In genomic region chr7:12765431-12766100, GRCh38 we compare ENCODE assay signal across 14 cellular contexts.
DNase-seq lines count a peak whose midpoint lies in the region; ATAC-seq and TF ChIP-seq lines count a peak whose summit lies in the region.
"Had no signal": no experiment of that assay in that cellular context is flagged by ENCODE, and none has a peak within 500 bp of the region (broad histone marks: within the 10 kb centered on the region; RNA-seq: fewer than 3 reads in every experiment).

No MANE protein-coding gene starts in this region.

- no peaks in the 10 kb centered on the region for H3K36me3 Mint-ChIP-seq in nephron (ENCODE audit: low read depth)
- no peaks in the 10 kb centered on the region for H3K36me3 Mint-ChIP-seq in activated T-cell treated with anti-CD3 and anti-CD28 coated beads, Interleukin-2, amount 50 U/mL, for 72 hours (ENCODE audit: insufficient read depth in 2 of 2)
- H3K36me3 Mint-ChIP-seq in activated T-helper 2 cell treated with anti-CD3 and anti-CD28 coated beads, Interferon-gamma antibody, Interleukin-2, Interleukin-4, amounts not matched to agents 10 μg/mL and 5 μg/mL and 100 μg/mL, durations not matched to agents 14 hours and 24 hours and 36 hours (ENCODE audit: low read depth) = no peaks in the 10 kb centered on the region
- H3K36me3 Mint-ChIP-seq: CD4-positive, alpha-beta memory T cell had no signal

- H3K9me2 ChIP-seq in GM23248 (ENCODE audit: insufficient read depth) = no peaks in the 10 kb centered on the region

- no peaks in the 10 kb centered on the region for H3K79me2 ChIP-seq in GM23248 (ENCODE audit: insufficient read depth)

- CTCF ChIA-PET in AG04450 (lab: Charles Lee) = interaction anchor here (0.7 to 1.4 kb wide), 2 partner anchors 19 to 76 kb away, joined by 3 read pairs; no protein-coding TSS in a partner anchor

- peaks cover 5% of the 10 kb centered on the region for H3K9me3 Mint-ChIP-seq in nephron
- H3K9me3 Mint-ChIP-seq in activated T-cell treated with anti-CD3 and anti-CD28 coated beads, Interleukin-2, amount 50 U/mL, for 72 hours = peaks cover 0 to 2% of the 10 kb centered on the region in 2 donors
- H3K9me3 Mint-ChIP-seq in activated T-helper 2 cell treated with anti-CD3 and anti-CD28 coated beads, Interferon-gamma antibody, Interleukin-2, Interleukin-4, amounts not matched to agents 10 μg/mL and 5 μg/mL and 100 μg/mL, durations not matched to agents 14 hours and 24 hours and 36 hours = no peaks in the 10 kb centered on the region

- H4K20me1 ChIP-seq in GM23248 (ENCODE audit: insufficient read depth) = no peaks in the 10 kb centered on the region

- POLR2A ChIA-PET in AG04450 (lab: Yijun Ruan, JAX) = interaction anchor here (0.6 to 0.8 kb wide), 2 partner anchors 78 to 272 kb away, joined by 3 to 4 read pairs; partner anchors contain the start of gene ARL4A

- H2AFZ ChIP-seq in GM23248 = peak overlapping the region; percentile 45; the same call in 1 of the 2 replicates
- H2AFZ ChIP-seq: PC-9 had no signal

- no peak overlapping the region for H3K27ac ChIP-seq in AG04450 (ENCODE audit: low read depth, low read length)
- H3K27ac ChIP-seq in GM23248 = peak overlapping the region; percentile 15; the same call in 1 of the 2 replicates
- H3K27ac ChIP-seq: PC-9 had no signal

- intact Hi-C loops in activated T-helper 2 cell treated with anti-CD3 and anti-CD28 coated beads, Interferon-gamma antibody, Interleukin-2, Interleukin-4, amounts not matched to agents 10 μg/mL and 5 μg/mL and 100 μg/mL, durations not matched to agents 14 hours and 24 hours and 36 hours (cut with micrococcal nuclease) = no loop called here

- DNase-seq in AG04450 (ENCODE audit: low read depth, low spot score) (no peak), GM23248 (peak; percentile 44), adipocyte (ENCODE audit: low read depth) (peak; percentile 32), HT-29 (ENCODE audit: low spot score) (no peak)
- no peak for DNase-seq in activated T-cell treated with anti-CD3 and anti-CD28 coated beads, Interleukin-2, amount 50 U/mL, for 72 hours
- DNase-seq in activated T-helper 2 cell treated with anti-CD3 and anti-CD28 coated beads, Interferon-gamma antibody, Interleukin-2, Interleukin-4, amounts not matched to agents 10 μg/mL and 5 μg/mL and 100 μg/mL, durations not matched to agents 14 hours and 24 hours and 36 hours (ENCODE audit: low spot score) = no peak
- DNase-seq: CD4-positive, alpha-beta memory T cell; NCI-H187 treated with DMSO at 0.1 percent for 48 hours; NCI-H446 treated with DMSO at 0.1 percent for 48 hours; NCI-H748 treated with DMSO at 0.1 percent for 48 hours; PC-9 had no signal

- 38 to 42% methylated on average over 2 of the region's 2 CpGs for WGBS in GM23248 (ENCODE audit: low coverage in 1 of 2, low lambda C conversion rate in 2 of 2, missing lambda C conversion rate in 2 of 2), 2 experiments

- peaks cover 37% of the 10 kb centered on the region for H3K4me1 ChIP-seq in GM23248 (ENCODE audit: insufficient read depth)
- H3K4me1 ChIP-seq in adipocyte (ENCODE audit: control insufficient read depth, insufficient read depth, low read length) = peaks cover 19% of the 10 kb centered on the region

- H3K27ac Mint-ChIP-seq in nephron = peak overlapping the region in 2 of 3 experiments; percentile 6 to 16
- H3K27ac Mint-ChIP-seq in activated T-cell treated with anti-CD3 and anti-CD28 coated beads, Interleukin-2, amount 50 U/mL, for 72 hours = no peak overlapping the region
- H3K27ac Mint-ChIP-seq in activated T-helper 2 cell treated with anti-CD3 and anti-CD28 coated beads, Interferon-gamma antibody, Interleukin-2, Interleukin-4, amounts not matched to agents 10 μg/mL and 5 μg/mL and 100 μg/mL, durations not matched to agents 14 hours and 24 hours and 36 hours = no peak overlapping the region
- H3K27ac Mint-ChIP-seq: B cell had no signal

- in situ Hi-C loops in GM23248 (cut with MboI) = no loop called here

- peak overlapping the region in 1 of 3 experiments; percentile 10 for H3K4me3 Mint-ChIP-seq in nephron
- H3K4me3 Mint-ChIP-seq in activated T-cell treated with anti-CD3 and anti-CD28 coated beads, Interleukin-2, amount 50 U/mL, for 72 hours = no peak overlapping the region
- H3K4me3 Mint-ChIP-seq in activated T-helper 2 cell treated with anti-CD3 and anti-CD28 coated beads, Interferon-gamma antibody, Interleukin-2, Interleukin-4, amounts not matched to agents 10 μg/mL and 5 μg/mL and 100 μg/mL, durations not matched to agents 14 hours and 24 hours and 36 hours (ENCODE audit: low read depth) = no peak overlapping the region
- H3K4me3 Mint-ChIP-seq: B cell; CD4-positive, alpha-beta memory T cell had no signal

- 0 out of 2 replicates have a peak, but pooled peaks cover 23% of the 10 kb centered on the region for H3F3A ChIP-seq in GM23248 (ENCODE audit: insufficient read depth)

- H3K4me3 ChIP-seq in AG04450 (ENCODE audit: low read depth, low read length) (no peak overlapping the region), GM23248 (no peak overlapping the region), adipocyte (ENCODE audit: low read length) (no peak overlapping the region)
- H3K4me3 ChIP-seq: PC-9 had no signal

- H3K36me3 ChIP-seq in GM23248 (ENCODE audit: low read depth) = no peaks in the 10 kb centered on the region
- H3K36me3 ChIP-seq in adipocyte (ENCODE audit: control insufficient read depth, insufficient read depth, low read length, severe bottlenecking) = no peaks in the 10 kb centered on the region

- 0 out of 2 replicates have a peak, but pooled peaks have one; percentile 11 for TF ChIP-seq CTCF in AG04450 (IDR thresholded peaks at IDR 0.05; ENCODE audit: low read depth, low read length)
- no peak for TF ChIP-seq CTCF in nephron (IDR thresholded peaks at IDR 0.05; ENCODE audit: unreplicated experiment in 3 of 3)

- peaks cover 42% of the 10 kb centered on the region for H3K4me1 Mint-ChIP-seq in nephron
- H3K4me1 Mint-ChIP-seq in activated T-cell treated with anti-CD3 and anti-CD28 coated beads, Interleukin-2, amount 50 U/mL, for 72 hours (ENCODE audit: low read depth) = no peaks in the 10 kb centered on the region
- no peaks in the 10 kb centered on the region for H3K4me1 Mint-ChIP-seq in activated T-helper 2 cell treated with anti-CD3 and anti-CD28 coated beads, Interferon-gamma antibody, Interleukin-2, Interleukin-4, amounts not matched to agents 10 μg/mL and 5 μg/mL and 100 μg/mL, durations not matched to agents 14 hours and 24 hours and 36 hours (ENCODE audit: low read depth)
- H3K4me1 Mint-ChIP-seq: B cell; CD4-positive, alpha-beta memory T cell had no signal

- no peaks in the 10 kb centered on the region for H3K27me3 Mint-ChIP-seq in nephron (ENCODE audit: low read depth)
- no peaks in the 10 kb centered on the region for H3K27me3 Mint-ChIP-seq in activated T-cell treated with anti-CD3 and anti-CD28 coated beads, Interleukin-2, amount 50 U/mL, for 72 hours (ENCODE audit: low read depth)
- peaks cover 12% of the 10 kb centered on the region for H3K27me3 Mint-ChIP-seq in activated T-helper 2 cell treated with anti-CD3 and anti-CD28 coated beads, Interferon-gamma antibody, Interleukin-2, Interleukin-4, amounts not matched to agents 10 μg/mL and 5 μg/mL and 100 μg/mL, durations not matched to agents 14 hours and 24 hours and 36 hours (ENCODE audit: low read depth)

- no peaks in the 10 kb centered on the region for H3K27me3 ChIP-seq in AG04450 (ENCODE audit: control insufficient read depth, insufficient read depth, low read length)
- H3K27me3 ChIP-seq in GM23248 (replicated peaks; ENCODE audit: insufficient read depth) = no peaks in the 10 kb centered on the region
- H3K27me3 ChIP-seq in adipocyte (replicated peaks; ENCODE audit: control insufficient read depth, insufficient read depth, low read length) = no peaks in the 10 kb centered on the region

- H3K4me2 ChIP-seq in GM23248 (ENCODE audit: unreplicated experiment) = peak overlapping the region; percentile 21
- H3K4me2 ChIP-seq: PC-9 had no signal

- ATAC-seq in activated T-cell treated with anti-CD3 and anti-CD28 coated beads, Interleukin-2, amount 50 U/mL, for 72 hours (replicated peaks in 1 of 2) = no peak
- ATAC-seq in HG03469 (IDR thresholded peaks at IDR 0.05; ENCODE audit: unreplicated experiment) = no peak

- H3K9me3 ChIP-seq in AG04450 (ENCODE audit: control insufficient read depth, insufficient read depth, low read length) (no peaks in the 10 kb centered on the region), GM23248 (ENCODE audit: low read depth) (no peaks in the 10 kb centered on the region), adipocyte (ENCODE audit: control insufficient read depth, low read length) (no peaks in the 10 kb centered on the region)

- H3K9ac ChIP-seq in GM23248 (no peak overlapping the region), adipocyte (ENCODE audit: low read length) (no peak overlapping the region)

Comparison
In these comparisons a context has a peak if more than half of its experiments do, and no peak if none do; other contexts are left out.
1. DNase-seq: peak in GM23248 (single experiment) and adipocyte (single experiment); none in AG04450 (single experiment), activated T-cell treated with anti-CD3 and anti-CD28 coated beads, Interleukin-2, amount 50 U/mL, for 72 hours (0 of 2), activated T-helper 2 cell treated with anti-CD3 and anti-CD28 coated beads, Interferon-gamma antibody, Interleukin-2, Interleukin-4, amounts not matched to agents 10 μg/mL and 5 μg/mL and 100 μg/mL, durations not matched to agents 14 hours and 24 hours and 36 hours (single experiment) and HT-29 (single experiment).
2. H3K27ac Mint-ChIP-seq: peak in nephron (2 of 3); none in activated T-cell treated with anti-CD3 and anti-CD28 coated beads, Interleukin-2, amount 50 U/mL, for 72 hours (single experiment) and activated T-helper 2 cell treated with anti-CD3 and anti-CD28 coated beads, Interferon-gamma antibody, Interleukin-2, Interleukin-4, amounts not matched to agents 10 μg/mL and 5 μg/mL and 100 μg/mL, durations not matched to agents 14 hours and 24 hours and 36 hours (single experiment).